15 cellular contexts compared by ENCODE assay signal in the genomic region with DNA sequence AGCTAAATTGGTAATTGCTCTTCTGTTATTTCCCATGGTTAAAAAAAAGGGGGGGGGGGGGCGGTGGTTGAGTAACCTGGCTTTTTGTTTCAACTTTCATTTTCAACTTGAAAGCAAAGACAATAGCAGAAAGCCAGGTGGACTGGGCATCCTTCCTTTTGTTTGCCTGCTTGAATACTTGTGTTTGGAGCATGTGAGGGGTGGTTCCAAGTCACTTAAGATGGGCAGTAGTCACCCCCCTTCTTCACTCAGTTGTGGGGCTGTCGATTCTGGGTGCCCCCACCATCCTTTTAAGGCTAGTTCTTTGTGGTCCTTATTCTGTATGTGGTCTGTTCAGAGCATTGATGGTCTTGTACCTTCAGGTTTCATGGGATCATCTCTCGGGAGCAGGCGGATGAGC.
DNase-seq lines count a peak whose midpoint lies in the region; ATAC-seq and TF ChIP-seq lines count a peak whose summit lies in the region.
"Had no signal": no experiment of that assay in that cellular context is flagged by ENCODE, and none has a peak within 500 bp of the region (broad histone marks: within the 10 kb centered on the region; RNA-seq: fewer than 3 reads in every experiment).

No MANE protein-coding gene starts in this region.

- no peak for TF ChIP-seq CTCF in progenitor cell of endocrine pancreas (IDR thresholded peaks at IDR 0.05; ENCODE audit: unreplicated experiment)

- no peaks in the 10 kb centered on the region for H3K27me3 Mint-ChIP-seq in progenitor cell of endocrine pancreas
- H3K27me3 Mint-ChIP-seq: CD4-positive, alpha-beta T cell had no signal

- ATAC-seq in HG02981 (IDR thresholded peaks at IDR 0.05; ENCODE audit: unreplicated experiment): no peak
- ATAC-seq in GM21717 (IDR thresholded peaks at IDR 0.05; ENCODE audit: unreplicated experiment): no peak
- ATAC-seq: HCT116 had no signal

- H3K27ac Mint-ChIP-seq in progenitor cell of endocrine pancreas: peak overlapping the region; percentile 24
- H3K27ac Mint-ChIP-seq: CD4-positive, alpha-beta T cell; T-helper 2 cell treated with Interferon-gamma antibody and Interleukin-4, amounts not matched to agents 5 μg/mL and 100 μg/mL, for 36 hours had no signal

- no peaks in the 10 kb centered on the region for H3K9me3 Mint-ChIP-seq in progenitor cell of endocrine pancreas (ENCODE audit: low read depth)
- H3K9me3 Mint-ChIP-seq: CD4-positive, alpha-beta T cell; T-helper 2 cell treated with Interferon-gamma antibody and Interleukin-4, amounts not matched to agents 5 μg/mL and 100 μg/mL, for 36 hours had no signal

- no peak overlapping the region for H3K4me3 Mint-ChIP-seq in progenitor cell of endocrine pancreas (ENCODE audit: low read depth)
- H3K4me3 Mint-ChIP-seq: CD4-positive, alpha-beta T cell; T-helper 2 cell treated with Interferon-gamma antibody and Interleukin-4, amounts not matched to agents 5 μg/mL and 100 μg/mL, for 36 hours had no signal

- peaks cover 25% of the 10 kb centered on the region for H3K4me1 Mint-ChIP-seq in progenitor cell of endocrine pancreas (ENCODE audit: low read depth)

- peaks cover 15% of the 10 kb centered on the region for H3K36me3 Mint-ChIP-seq in progenitor cell of endocrine pancreas (ENCODE audit: insufficient read depth)

- DNase-seq in NCI-H2029 (lab: John Stamatoyannopoulos, UW) (peak; percentile 9), NCI-H2029 treated with DMSO at 0.1 percent for 48 hours (lab: John Stamatoyannopoulos, UW) (no peak), NCI-H1105 (lab: John Stamatoyannopoulos, UW) (peak; percentile 31), NCI-H748 (lab: John Stamatoyannopoulos, UW; ENCODE audit: unreplicated experiment) (peak; percentile 82), progenitor cell of endocrine pancreas (ENCODE audit: low spot score, unreplicated experiment) (no peak), cerebellar cortex (ENCODE audit: low spot score) (no peak)
- DNase-seq: BE2C; CD4-positive, alpha-beta T cell; GOT3; NCI-H1436 treated with DMSO at 0.1 percent for 48 hours; NK-92 treated with Interleukin-12 subunit alpha and Interleukin-12 subunit beta, amount 100 ng/mL, for 24 hours had no signal

Comparison
In these comparisons a context has a peak if more than half of its experiments do, and no peak if none do; other contexts are left out.
1. DNase-seq: peak in NCI-H2029 (single experiment), NCI-H1105 (single experiment) and NCI-H748 (single experiment); none in NCI-H2029 treated with DMSO at 0.1 percent for 48 hours (single experiment), progenitor cell of endocrine pancreas (single experiment) and cerebellar cortex (single experiment).